Comparison of ENCODE assay signal across 1 cellular context in the genomic region with DNA sequence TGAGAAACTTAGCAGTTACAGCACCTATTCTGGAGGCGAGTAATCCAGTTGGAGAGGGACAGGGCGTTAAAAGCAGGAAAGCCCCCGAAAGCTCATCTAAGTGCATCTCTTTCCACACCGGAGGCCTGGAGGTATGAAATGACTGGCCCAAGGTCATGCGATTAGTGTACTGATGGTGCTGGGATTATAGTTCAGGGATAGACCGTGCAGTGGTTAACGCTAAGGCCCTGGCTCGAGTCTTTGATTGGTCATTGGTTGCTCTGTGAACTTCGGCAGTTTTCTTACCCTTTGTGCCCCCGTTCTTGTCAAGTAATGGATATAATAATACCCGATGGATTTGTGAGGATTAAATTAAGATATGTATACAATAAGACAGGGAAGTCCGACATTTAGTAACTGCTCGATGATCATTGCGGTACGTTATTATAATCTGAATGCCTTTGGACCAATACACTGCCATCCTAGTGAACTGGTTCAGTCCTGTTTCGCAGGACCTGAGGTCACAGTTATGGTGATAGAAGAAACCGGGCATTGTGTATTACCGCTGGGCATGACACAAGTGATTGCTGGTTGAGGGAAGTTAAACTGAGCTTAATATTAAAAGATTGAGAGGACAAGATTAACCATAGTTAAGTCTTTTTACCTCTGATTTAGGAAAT.
TF ChIP-seq lines count a peak whose summit lies in the region.

No MANE protein-coding gene starts in this region.

TF ChIP-seq in K562, 482 proteins besides CTCF, POLR2A, EP300 and RAD21 (continued from another document):
- TF ChIP-seq, protein P1, sequence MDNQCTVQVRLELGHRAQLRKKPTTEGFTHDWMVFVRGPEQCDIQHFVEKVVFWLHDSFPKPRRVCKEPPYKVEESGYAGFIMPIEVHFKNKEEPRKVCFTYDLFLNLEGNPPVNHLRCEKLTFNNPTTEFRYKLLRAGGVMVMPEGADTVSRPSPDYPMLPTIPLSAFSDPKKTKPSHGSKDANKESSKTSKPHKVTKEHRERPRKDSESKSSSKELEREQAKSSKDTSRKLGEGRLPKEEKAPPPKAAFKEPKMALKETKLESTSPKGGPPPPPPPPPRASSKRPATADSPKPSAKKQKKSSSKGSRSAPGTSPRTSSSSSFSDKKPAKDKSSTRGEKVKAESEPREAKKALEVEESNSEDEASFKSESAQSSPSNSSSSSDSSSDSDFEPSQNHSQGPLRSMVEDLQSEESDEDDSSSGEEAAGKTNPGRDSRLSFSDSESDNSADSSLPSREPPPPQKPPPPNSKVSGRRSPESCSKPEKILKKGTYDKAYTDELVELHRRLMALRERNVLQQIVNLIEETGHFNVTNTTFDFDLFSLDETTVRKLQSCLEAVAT (IDR thresholded peaks at IDR 0.05): peak in 1 of 2 experiments; percentile 14; a peak in 2 of 4 replicates
- TF ChIP-seq ZNF232 (CRISPR knock-in tag; IDR thresholded peaks at IDR 0.05) (no peak), ZNF175 (CRISPR knock-in tag; IDR thresholded peaks at IDR 0.05; ENCODE audit: low read depth) (0 out of 2 replicates have a peak, but pooled peaks have one; percentile 15), NR4A1 (CRISPR knock-in tag; IDR thresholded peaks at IDR 0.05) (no peak), NR4A1 (tag; IDR thresholded peaks at IDR 0.05) (no peak), ZSCAN29 (IDR thresholded peaks at IDR 0.05) (0 out of 2 replicates have a peak, but pooled peaks have one; percentile 19), NR2C1 (IDR thresholded peaks at IDR 0.05) (0 out of 2 replicates have a peak, but pooled peaks have one; percentile 23), NR2C1 (tag; IDR thresholded peaks at IDR 0.05) (0 out of 2 replicates have a peak, but pooled peaks have one; percentile 8), MYC (IDR thresholded peaks at IDR 0.05; ENCODE audit: low read depth, low read length) (0 out of 2 replicates have a peak, but pooled peaks have one; percentile 5), MYC (CRISPR knock-in tag; IDR thresholded peaks at IDR 0.05; ENCODE audit: borderline replicate concordance, low read depth) (no peak)
- TF ChIP-seq, protein P2, sequence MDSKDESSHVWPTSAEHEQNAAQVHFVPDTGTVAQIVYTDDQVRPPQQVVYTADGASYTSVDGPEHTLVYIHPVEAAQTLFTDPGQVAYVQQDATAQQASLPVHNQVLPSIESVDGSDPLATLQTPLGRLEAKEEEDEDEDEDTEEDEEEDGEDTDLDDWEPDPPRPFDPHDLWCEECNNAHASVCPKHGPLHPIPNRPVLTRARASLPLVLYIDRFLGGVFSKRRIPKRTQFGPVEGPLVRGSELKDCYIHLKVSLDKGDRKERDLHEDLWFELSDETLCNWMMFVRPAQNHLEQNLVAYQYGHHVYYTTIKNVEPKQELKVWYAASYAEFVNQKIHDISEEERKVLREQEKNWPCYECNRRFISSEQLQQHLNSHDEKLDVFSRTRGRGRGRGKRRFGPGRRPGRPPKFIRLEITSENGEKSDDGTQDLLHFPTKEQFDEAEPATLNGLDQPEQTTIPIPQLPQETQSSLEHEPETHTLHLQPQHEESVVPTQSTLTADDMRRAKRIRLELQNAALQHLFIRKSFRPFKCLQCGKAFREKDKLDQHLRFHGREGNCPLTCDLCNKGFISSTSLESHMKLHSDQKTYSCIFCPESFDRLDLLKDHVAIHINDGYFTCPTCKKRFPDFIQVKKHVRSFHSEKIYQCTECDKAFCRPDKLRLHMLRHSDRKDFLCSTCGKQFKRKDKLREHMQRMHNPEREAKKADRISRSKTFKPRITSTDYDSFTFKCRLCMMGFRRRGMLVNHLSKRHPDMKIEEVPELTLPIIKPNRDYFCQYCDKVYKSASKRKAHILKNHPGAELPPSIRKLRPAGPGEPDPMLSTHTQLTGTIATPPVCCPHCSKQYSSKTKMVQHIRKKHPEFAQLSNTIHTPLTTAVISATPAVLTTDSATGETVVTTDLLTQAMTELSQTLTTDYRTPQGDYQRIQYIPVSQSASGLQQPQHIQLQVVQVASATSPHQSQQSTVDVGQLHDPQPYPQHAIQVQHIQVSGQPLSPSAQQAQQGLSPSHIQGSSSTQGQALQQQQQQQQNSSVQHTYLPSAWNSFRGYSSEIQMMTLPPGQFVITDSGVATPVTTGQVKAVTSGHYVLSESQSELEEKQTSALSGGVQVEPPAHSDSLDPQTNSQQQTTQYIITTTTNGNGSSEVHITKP (IDR thresholded peaks at IDR 0.05; ENCODE audit: partially characterized antibody): peak; percentile 8
